Comparison of ENCODE assay signal across 8 cellular contexts in genomic region chr16:57185446-57185944, GRCh38. TPM values are rescaled to one million over a fixed set of nuclear protein-coding genes. Genes with fewer than 3 reads are reported as not detected.
DNase-seq lines count a peak whose midpoint lies in the region; ATAC-seq, FAIRE-seq and TF ChIP-seq lines count a peak whose summit lies in the region.

No MANE protein-coding gene starts in this region.

- no peaks in the 10 kb centered on the region for H3K36me3 ChIP-seq in HUES64 (ENCODE audit: insufficient read depth, low read length)
- no peaks in the 10 kb centered on the region for H3K36me3 ChIP-seq in cardiac muscle cell
- no peaks in the 10 kb centered on the region for H3K36me3 ChIP-seq in pancreas

- no peak for FAIRE-seq in pancreas (lab: Jason Lieb, UNC)

- peaks cover 16% of the 10 kb centered on the region for H3K36me3 Mint-ChIP-seq in activated CD4-positive, alpha-beta T cell treated with anti-CD3 and anti-CD28 coated beads, Interleukin-2, amount 10 ng/mL, durations not matched to agents 7 days and 5 days (ENCODE audit: low read depth)
- peaks cover 15% of the 10 kb centered on the region for H3K36me3 Mint-ChIP-seq in activated naive CD8-positive, alpha-beta T cell treated with anti-CD3 and anti-CD28 coated beads for 36 hours

- H3K4me3 ChIP-seq in HUES64 (ENCODE audit: low read length), result peak overlapping the region; percentile 91
- H3K4me3 ChIP-seq in cardiac muscle cell, result peak overlapping the region; percentile 91
- H3K4me3 ChIP-seq in pancreas, result peak overlapping the region; percentile 79 to 95 (median 89)

- H3K27ac ChIP-seq in HUES64 (ENCODE audit: low read depth, low read length) (peak overlapping the region; percentile 86), cardiac muscle cell (peak overlapping the region; percentile 73), pancreas (peak overlapping the region; percentile 74 to 95 (median 86))

- under 1% methylated on average over 37 of the region's 37 CpGs for WGBS in HUES64
- 1% methylated on average over 30 to 37 of the region's 37 CpGs for WGBS in pancreas, 2 donors

- peak overlapping the region; percentile 91 for H3K9ac ChIP-seq in HUES64 (ENCODE audit: low read depth, low read length)

- no peaks in the 10 kb centered on the region for H3K9me3 ChIP-seq in HUES64 (ENCODE audit: insufficient read depth, low read depth, low read length)
- H3K9me3 ChIP-seq in cardiac muscle cell (ENCODE audit: low read depth), result no peaks in the 10 kb centered on the region
- H3K9me3 ChIP-seq in pancreas, result no peaks in the 10 kb centered on the region

- intact Hi-C loops in pancreas (cut with DNase I), result no loop called here

- H3K4me3 Mint-ChIP-seq in activated CD4-positive, alpha-beta T cell treated with anti-CD3 and anti-CD28 coated beads, Interleukin-2, amount 10 ng/mL, durations not matched to agents 7 days and 5 days, result peak overlapping the region; percentile 98
- H3K4me3 Mint-ChIP-seq in activated naive CD8-positive, alpha-beta T cell treated with anti-CD3 and anti-CD28 coated beads for 36 hours, result peak overlapping the region; percentile 92

- no peak for TF ChIP-seq CTCF in cardiac muscle cell (IDR thresholded peaks at IDR 0.05; ENCODE audit: low read depth, low read length)
- no peak for TF ChIP-seq CTCF in pancreas (IDR thresholded peaks at IDR 0.05)

- peaks cover 51% of the 10 kb centered on the region for H3K4me1 Mint-ChIP-seq in activated CD4-positive, alpha-beta T cell treated with anti-CD3 and anti-CD28 coated beads, Interleukin-2, amount 10 ng/mL, durations not matched to agents 7 days and 5 days
- H3K4me1 Mint-ChIP-seq in activated naive CD8-positive, alpha-beta T cell treated with anti-CD3 and anti-CD28 coated beads for 36 hours, result peaks cover 34% of the 10 kb centered on the region

- H3K4me1 ChIP-seq in HUES64 (ENCODE audit: insufficient read depth, low read length), result peaks cover 22% of the 10 kb centered on the region; the same call in 1 of the 2 replicates
- H3K4me1 ChIP-seq in cardiac muscle cell (ENCODE audit: low read depth), result peaks cover 19% of the 10 kb centered on the region
- H3K4me1 ChIP-seq in pancreas, result peaks cover 0 to 7% (median 6%) of the 10 kb centered on the region in 3 donors

- DNase-seq in activated CD4-positive, alpha-beta T cell treated with anti-CD3 and anti-CD28 coated beads, Interleukin-2, amount 10 ng/mL, durations not matched to agents 7 days and 5 days, result peak; percentile 49
- no peak for DNase-seq in activated CD4-positive, alpha-beta T cell treated with anti-CD3 and anti-CD28 coated beads, Interleukin-2, amount 50 U/mL, for 1 hour
- DNase-seq in activated naive CD8-positive, alpha-beta T cell treated with anti-CD3 and anti-CD28 coated beads for 36 hours, result no peak
- DNase-seq in cardiac muscle cell (ENCODE audit: low read depth in 1 of 2, low spot score in 1 of 2), result peak; percentile 45 to 68
- DNase-seq in pancreas, result peak; percentile 45 to 77 (median 64)
- no peak for DNase-seq in NCI-H1436 (lab: John Stamatoyannopoulos, UW)

- POLR2A ChIA-PET in activated CD4-positive, alpha-beta T cell treated with anti-CD3 and anti-CD28 coated beads, Interleukin-2, amount 10 ng/mL, durations not matched to agents 7 days and 5 days (lab: Charles Lee), result interaction anchor here (0.6 kb wide), 1 partner anchor 943 kb away, joined by 3 read pairs; no protein-coding TSS in a partner anchor

- peak overlapping the region; percentile 91 for H3K27ac Mint-ChIP-seq in activated CD4-positive, alpha-beta T cell treated with anti-CD3 and anti-CD28 coated beads, Interleukin-2, amount 10 ng/mL, durations not matched to agents 7 days and 5 days
- H3K27ac Mint-ChIP-seq in activated naive CD8-positive, alpha-beta T cell treated with anti-CD3 and anti-CD28 coated beads for 36 hours, result peak overlapping the region; percentile 96

- peaks cover 2% of the 10 kb centered on the region for H3K9me3 Mint-ChIP-seq in activated CD4-positive, alpha-beta T cell treated with anti-CD3 and anti-CD28 coated beads, Interleukin-2, amount 10 ng/mL, durations not matched to agents 7 days and 5 days
- peaks cover 2% of the 10 kb centered on the region for H3K9me3 Mint-ChIP-seq in activated naive CD8-positive, alpha-beta T cell treated with anti-CD3 and anti-CD28 coated beads for 36 hours

- H3K27me3 ChIP-seq in HUES64 (ENCODE audit: insufficient read depth, low read length), result no peaks in the 10 kb centered on the region
- no peaks in the 10 kb centered on the region for H3K27me3 ChIP-seq in cardiac muscle cell
- no peaks in the 10 kb centered on the region for H3K27me3 ChIP-seq in pancreas

- peak; percentile 26 for ATAC-seq in GM21576 (IDR thresholded peaks at IDR 0.05; ENCODE audit: unreplicated experiment)
- ATAC-seq in pancreas, result peak; percentile 25 to 41 (median 30)

- no peaks in the 10 kb centered on the region for H3K27me3 Mint-ChIP-seq in activated CD4-positive, alpha-beta T cell treated with anti-CD3 and anti-CD28 coated beads, Interleukin-2, amount 10 ng/mL, durations not matched to agents 7 days and 5 days
- H3K27me3 Mint-ChIP-seq in activated naive CD8-positive, alpha-beta T cell treated with anti-CD3 and anti-CD28 coated beads for 36 hours, result no peaks in the 10 kb centered on the region

- CTCF ChIA-PET in activated CD4-positive, alpha-beta T cell treated with anti-CD3 and anti-CD28 coated beads, Interleukin-2, amount 10 ng/mL, durations not matched to agents 7 days and 5 days (lab: Charles Lee), result interaction anchor here (0.6 to 2.3 kb wide), 6 partner anchors 33 to 652 kb away, joined by 3 to 11 read pairs (median 4); partner anchors contain the start of gene CPNE2

RNA-seq across cellular contexts. Expression of gene PSME3IP1, which starts 0.3 kb away (rescaled TPM):
- total RNA-seq in activated CD4-positive, alpha-beta T cell treated with anti-CD3 and anti-CD28 coated beads, Interleukin-2, amount 10 ng/mL, durations not matched to agents 7 days and 5 days, result 100 to 1,000 TPM; 115 to 137 TPM
- polyA plus RNA-seq in HUES64 (2013, experiment 1 of 2), result 68.3 TPM
- polyA plus RNA-seq in HUES64 (2013, experiment 2 of 2), result 76.4 TPM
- total RNA-seq in activated naive CD8-positive, alpha-beta T cell treated with anti-CD3 and anti-CD28 coated beads for 36 hours, result 100 to 1,000 TPM; 109 to 117 TPM
- 70.4 and 73.6 TPM in 2 replicates for total RNA-seq in cardiac muscle cell
- 86.8 and 108 TPM in 2 replicates for polyA plus RNA-seq in cardiac muscle cell
- total RNA-seq in pancreas, result 10 to 100 TPM; 27.9 to 39.2 (median 29.7) TPM
- polyA plus RNA-seq in pancreas, result 10 to 100 TPM; 38.5 to 63.3 TPM

RNA-seq across cellular contexts. Expression of gene RSPRY1, which starts 0.6 kb away (rescaled TPM):
- 10 to 100 TPM; 32.2 to 34.2 TPM for total RNA-seq in activated CD4-positive, alpha-beta T cell treated with anti-CD3 and anti-CD28 coated beads, Interleukin-2, amount 10 ng/mL, durations not matched to agents 7 days and 5 days
- 23.8 TPM for polyA plus RNA-seq in HUES64 (2013, experiment 1 of 2)
- 22.3 TPM for polyA plus RNA-seq in HUES64 (2013, experiment 2 of 2)
- total RNA-seq in activated naive CD8-positive, alpha-beta T cell treated with anti-CD3 and anti-CD28 coated beads for 36 hours, result 10 to 100 TPM; 27.2 to 30.5 TPM
- 24.4 and 30.3 TPM in 2 replicates for total RNA-seq in cardiac muscle cell
- polyA plus RNA-seq in cardiac muscle cell, result 33.2 and 44.7 TPM in 2 replicates
- total RNA-seq in pancreas, result 10 to 100 TPM; 16.7 to 21.9 (median 19.2) TPM
- 10 to 100 TPM in 1 of 2 donors, 1 to 10 TPM in 1; 6.9 to 12.5 TPM for polyA plus RNA-seq in pancreas

RNA-seq across cellular contexts. Expression of gene ARL2BP, which starts 59.6 kb away (rescaled TPM):
- 10 to 100 TPM; 35.0 to 36.7 TPM for total RNA-seq in activated CD4-positive, alpha-beta T cell treated with anti-CD3 and anti-CD28 coated beads, Interleukin-2, amount 10 ng/mL, durations not matched to agents 7 days and 5 days
- polyA plus RNA-seq in HUES64 (2013, experiment 1 of 2), result 26.6 TPM
- polyA plus RNA-seq in HUES64 (2013, experiment 2 of 2), result 30.3 TPM
- 10 to 100 TPM; 16.2 to 17.1 TPM for total RNA-seq in activated naive CD8-positive, alpha-beta T cell treated with anti-CD3 and anti-CD28 coated beads for 36 hours
- total RNA-seq in cardiac muscle cell (72.7 and 107 TPM in 2 replicates), pancreas (10 to 100 TPM; 12.3 to 22.5 (median 14.7) TPM)
- polyA plus RNA-seq in cardiac muscle cell (128 and 144 TPM in 2 replicates), pancreas (10 to 100 TPM; 10.8 to 20.2 TPM)

Comparison
In these comparisons a context has a peak if more than half of its experiments do, and no peak if none do; other contexts are left out.
1. DNase-seq: peak in activated CD4-positive, alpha-beta T cell treated with anti-CD3 and anti-CD28 coated beads, Interleukin-2, amount 10 ng/mL, durations not matched to agents 7 days and 5 days (single experiment), cardiac muscle cell (2 of 2) and pancreas (6 of 6); none in activated CD4-positive, alpha-beta T cell treated with anti-CD3 and anti-CD28 coated beads, Interleukin-2, amount 50 U/mL, for 1 hour (single experiment), activated naive CD8-positive, alpha-beta T cell treated with anti-CD3 and anti-CD28 coated beads for 36 hours (single experiment) and NCI-H1436 (single experiment).
2. Peak in every context shown above with its lines, with median percentiles within 50 percentile points of each other: H3K27ac ChIP-seq and H3K4me3 ChIP-seq.